9 cellular contexts compared by ENCODE assay signal in the genomic region with DNA sequence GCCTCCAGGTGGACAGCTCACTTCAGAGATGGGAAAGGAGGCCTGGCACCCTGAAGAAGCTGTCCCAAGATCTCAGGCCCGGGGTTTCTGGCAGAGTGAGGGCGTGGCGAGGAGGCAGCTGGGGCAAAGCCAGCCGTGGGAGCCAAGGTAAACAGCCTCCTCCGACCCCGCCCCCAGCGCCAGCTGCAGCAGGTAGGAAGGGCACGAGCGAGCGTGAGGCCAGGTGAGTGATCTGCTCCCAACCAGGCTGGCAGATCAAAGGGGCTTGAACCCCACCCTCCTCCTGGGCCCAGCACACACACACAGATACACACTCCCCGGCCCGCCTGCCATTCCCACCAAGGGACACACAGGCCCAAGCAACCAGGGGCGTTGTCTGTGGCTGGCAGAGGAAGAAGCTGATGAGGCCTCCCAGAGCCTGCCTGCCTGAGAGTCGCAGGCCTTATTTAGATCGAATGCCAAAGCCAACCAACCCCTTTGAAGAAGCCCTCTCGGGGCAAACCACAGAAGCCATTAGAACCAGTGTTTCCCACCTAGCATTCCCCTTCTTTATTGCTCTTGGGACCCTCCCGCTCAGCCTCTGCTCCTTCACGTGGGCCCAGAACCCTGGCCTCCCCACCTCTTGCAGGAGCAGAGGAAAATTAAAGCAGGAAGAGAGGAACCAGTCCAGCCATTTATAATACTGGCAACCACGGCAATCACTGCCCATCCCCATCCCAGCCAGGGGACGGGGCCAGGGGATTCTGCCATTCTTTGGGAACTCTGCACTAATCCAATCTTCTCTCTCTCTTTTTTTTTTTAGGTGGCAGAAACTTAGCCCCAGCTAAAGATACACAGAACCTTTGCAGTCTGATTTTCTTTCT. TPM values are rescaled to one million over a fixed set of nuclear protein-coding genes. Genes with fewer than 3 reads are reported as not detected.
A peak's percentile ranks its signal among the peaks of the same experiment; 100 is the strongest.
DNase-seq lines count a peak whose midpoint lies in the region; ATAC-seq and TF ChIP-seq lines count a peak whose summit lies in the region.
"Had no signal": no experiment of that assay in that cellular context is flagged by ENCODE, and none has a peak within 500 bp of the region (broad histone marks: within the 10 kb centered on the region; RNA-seq: fewer than 3 reads in every experiment).

No MANE protein-coding gene starts in this region.

- no peaks in the 10 kb centered on the region for H4K20me1 ChIP-seq in mammary epithelial cell (ENCODE audit: insufficient read depth, low read length)

- peak overlapping the region; percentile 54 for H2AFZ ChIP-seq in mammary epithelial cell (ENCODE audit: low read depth, low read length)

- H3K27ac ChIP-seq in mammary epithelial cell (ENCODE audit: insufficient read depth, low read depth, low read length) (peak overlapping the region; percentile 11), muscle layer of duodenum (ENCODE audit: low read length) (peak overlapping the region; percentile 40), tibial artery (no peak overlapping the region)

- peaks cover 49% of the 10 kb centered on the region for H3K4me1 ChIP-seq in mammary epithelial cell (ENCODE audit: insufficient read depth, low read length)
- H3K4me1 ChIP-seq in muscle layer of duodenum (ENCODE audit: control insufficient read depth in 1 of 2, insufficient read depth in 2 of 2, low read length in 2 of 2) = peaks cover 0 to 47% of the 10 kb centered on the region in 2 donors
- H3K4me1 ChIP-seq in tibial artery = peaks cover 0 to 82% (median 43%) of the 10 kb centered on the region in 4 donors

- CTCF ChIA-PET in mammary epithelial cell (lab: Charles Lee; ENCODE audit: low non-redundant PET) = no interaction called here

- peak overlapping the region; percentile 18 for H3K9ac ChIP-seq in mammary epithelial cell (ENCODE audit: insufficient read depth, low read length)

- H3K4me3 ChIP-seq in mammary epithelial cell (replicated peaks in 1 of 3; ENCODE audit: insufficient read depth in 1 of 3, low read depth in 2 of 3, low read length in 3 of 3) (no peak overlapping the region), muscle layer of duodenum (ENCODE audit: low read depth in 1 of 2, low read length in 2 of 2) (peak overlapping the region in 1 of 2 donors; percentile 12), tibial artery (no peak overlapping the region)

- DNase-seq in COLO668 (lab: John Stamatoyannopoulos, UW; ENCODE audit: unreplicated experiment) (peak; percentile 95), NCI-H2171 (lab: John Stamatoyannopoulos, UW) (peak; percentile 72), mammary epithelial cell (peak; percentile 81), tibial artery (no peak), iPS-NIHi7 (ENCODE audit: extremely low spot score) (no peak)
- DNase-seq: GOT3 had no signal

- H3K4me2 ChIP-seq in mammary epithelial cell (ENCODE audit: insufficient read depth, low read depth, low read length) = peak overlapping the region; percentile 73

- no peaks in the 10 kb centered on the region for H3K27me3 ChIP-seq in mammary epithelial cell (ENCODE audit: insufficient read depth, low read length)
- no peaks in the 10 kb centered on the region for H3K27me3 ChIP-seq in muscle layer of duodenum (ENCODE audit: low read depth, low read length)
- H3K27me3 ChIP-seq in tibial artery = peaks cover 0 to 57% of the 10 kb centered on the region in 2 donors

- WGBS in mammary epithelial cell (ENCODE audit: low coverage, missing lambda C conversion rate) = 24% methylated on average over 10 of the region's 20 CpGs

- dilution Hi-C loops in mammary epithelial cell (cut with HindIII; ENCODE audit: low sequenced_read_pairs) = loop anchor here (5.0 to 25.0 kb wide), 5 partner anchors 53 to 273 kb away; partner anchors contain the start of genes ATF4, MIEF1 and RPL3

- in situ Hi-C loops in mammary epithelial cell (cut with MboI; ENCODE audit: low sequenced_read_pairs in 2 of 2) = loop anchor here in 1 of 2 donors (5.0 kb wide), 1 partner anchor 73 kb away; no protein-coding TSS in a partner anchor

- intact Hi-C loops in mammary epithelial cell (cut with micrococcal nuclease) (loop anchor here (1.0 to 2.0 kb wide), 2 partner anchors 25 to 68 kb away; no protein-coding TSS in a partner anchor), tibial artery (cut with DNase I; ENCODE audit: low total_unique reads) (no loop called here)

- H3K79me2 ChIP-seq in mammary epithelial cell (ENCODE audit: insufficient read depth, low read length) = peaks cover 75% of the 10 kb centered on the region

- ATAC-seq in HG02763 (IDR thresholded peaks at IDR 0.05; ENCODE audit: unreplicated experiment) (no peak), GM21737 (IDR thresholded peaks at IDR 0.05; ENCODE audit: unreplicated experiment) (no peak)

- H3K9me3 ChIP-seq in mammary epithelial cell (replicated peaks; ENCODE audit: insufficient read depth, low read length) (no peaks in the 10 kb centered on the region), muscle layer of duodenum (ENCODE audit: control insufficient read depth in 1 of 2, low read length in 2 of 2) (no peaks in the 10 kb centered on the region), tibial artery (no peaks in the 10 kb centered on the region)

- H3K36me3 ChIP-seq in mammary epithelial cell (ENCODE audit: insufficient read depth, low read length) (no peaks in the 10 kb centered on the region), muscle layer of duodenum (ENCODE audit: control insufficient read depth in 1 of 2, insufficient read depth in 2 of 2, low read length in 2 of 2) (peaks cover 0 to 4% of the 10 kb centered on the region in 2 donors), tibial artery (no peaks in the 10 kb centered on the region)

- TF ChIP-seq CTCF in mammary epithelial cell (conservative IDR thresholded peaks at IDR 0.05 in 1 of 2, IDR thresholded peaks at IDR 0.05 in 1 of 2; ENCODE audit: extremely low read depth in 1 of 2, insufficient read depth in 1 of 2, low read depth in 1 of 2, low read length in 2 of 2) (no peak), tibial artery (IDR thresholded peaks at IDR 0.05) (no peak)

- no TSS peak for BruUV-seq in mammary epithelial cell (replicated peaks; lab: Mats Ljungman, UMichigan)

RNA-seq across cellular contexts. Expression of gene PDGFB, which starts 5.0 kb away (rescaled TPM):
- total RNA-seq in mammary epithelial cell = 10 to 100 TPM; 11.2 to 29.2 TPM
- polyA plus RNA-seq in mammary epithelial cell = 9.1 TPM
- 32.0 TPM for polyA minus RNA-seq in mammary epithelial cell

Comparison
In these comparisons a context has a peak if more than half of its experiments do, and no peak if none do; other contexts are left out.
1. DNase-seq: peak in COLO668 (single experiment), NCI-H2171 (single experiment) and mammary epithelial cell (single experiment); none in tibial artery (0 of 2) and iPS-NIHi7 (single experiment).
2. H3K27ac ChIP-seq: peak in mammary epithelial cell (single experiment) and muscle layer of duodenum (single experiment); none in tibial artery (0 of 2).